Comparison of ENCODE assay signal across 1 cellular context in the genomic region with DNA sequence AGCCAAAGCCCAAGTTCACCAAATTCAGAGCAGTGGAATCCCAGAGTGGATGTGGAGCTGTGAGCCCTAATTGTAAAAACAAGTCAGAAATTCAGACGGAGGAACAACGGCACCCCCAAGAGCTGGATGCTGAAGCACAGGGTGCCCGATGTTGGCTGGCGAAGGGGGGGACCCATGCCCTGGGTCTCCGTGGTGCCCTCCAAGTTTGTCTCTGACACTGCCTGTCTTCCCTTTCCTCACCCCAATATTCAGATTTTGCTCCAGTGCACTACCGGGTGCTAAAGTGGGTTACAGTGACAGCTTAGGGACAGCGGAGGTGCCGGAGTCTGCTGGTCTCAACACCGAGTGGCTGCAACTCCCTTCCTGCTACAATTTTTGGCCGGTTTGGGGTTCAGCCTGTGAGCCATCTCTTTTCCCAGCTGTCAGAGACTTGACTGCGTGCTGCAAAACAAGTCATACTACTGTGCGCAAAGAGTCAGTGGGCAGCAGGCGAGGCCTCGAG.
TF ChIP-seq lines count a peak whose summit lies in the region.

No MANE protein-coding gene starts in this region.

TF ChIP-seq in K562, 482 proteins besides CTCF, POLR2A, EP300 and RAD21:
- TF ChIP-seq FOXJ2 (tag; IDR thresholded peaks at IDR 0.05) (no peak), HNRNPL (IDR thresholded peaks at IDR 0.05; ENCODE audit: low read depth, low read length) (no peak), POLR2H (tag; IDR thresholded peaks at IDR 0.05; ENCODE audit: low read depth) (no peak), HES1 (IDR thresholded peaks at IDR 0.05; ENCODE audit: low read depth) (no peak), SOX6 (IDR thresholded peaks at IDR 0.05) (no peak), SIRT6 (IDR thresholded peaks at IDR 0.05; ENCODE audit: low read depth, low read length) (no peak), SPI1 (IDR thresholded peaks at IDR 0.05; ENCODE audit: borderline replicate concordance, low read depth, low read length) (no peak), NELFE (IDR thresholded peaks at IDR 0.05; ENCODE audit: insufficient read depth, insufficient read length) (no peak), POLR2B (IDR thresholded peaks at IDR 0.05; ENCODE audit: low read depth, partially characterized antibody) (no peak), PHF8 (IDR thresholded peaks at IDR 0.05; ENCODE audit: borderline replicate concordance, low read length) (no peak), OTX1 (CRISPR knock-in tag; IDR thresholded peaks at IDR 0.05) (no peak), STAT5A (IDR thresholded peaks at IDR 0.05; ENCODE audit: borderline replicate concordance, low read length) (no peak), TEAD1 (CRISPR knock-in tag; IDR thresholded peaks at IDR 0.05) (no peak), CCNT2 (IDR thresholded peaks at IDR 0.05; ENCODE audit: borderline replicate concordance, extremely low read depth, insufficient read length, low read depth, low read length) (no peak), COPS2 (conservative IDR thresholded peaks at IDR 0.05) (no peak), TOE1 (IDR thresholded peaks at IDR 0.05; ENCODE audit: borderline replicate concordance) (no peak), TOE1 (CRISPR knock-in tag; IDR thresholded peaks at IDR 0.05; ENCODE audit: borderline replicate concordance, low read depth) (no peak), ZEB2 (IDR thresholded peaks at IDR 0.05) (no peak), EP400 (IDR thresholded peaks at IDR 0.05) (no peak)
